ENCODE assay signal across 8 cellular contexts in the genomic region with DNA sequence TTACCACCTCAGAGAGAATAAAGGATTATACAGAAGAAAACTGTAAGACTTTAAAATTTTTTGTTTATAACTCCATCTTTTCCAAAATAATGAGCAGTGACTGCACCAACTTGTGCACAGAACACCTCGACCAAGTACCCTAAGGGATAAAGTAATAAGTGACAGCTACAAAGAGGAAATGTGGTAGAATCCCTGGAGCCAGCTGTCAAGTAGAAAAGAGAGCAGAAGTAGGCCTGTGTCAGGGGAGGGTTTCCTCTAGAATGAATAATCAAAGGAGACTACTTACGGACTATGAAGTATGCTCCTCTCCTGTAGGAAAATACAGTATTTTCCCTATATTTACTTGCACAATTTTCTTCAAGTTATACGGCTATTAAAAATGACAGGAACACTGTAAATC. TPM values are rescaled to one million over a fixed set of nuclear protein-coding genes. Genes with fewer than 3 reads are reported as not detected.
DNase-seq lines count a peak whose midpoint lies in the region; ATAC-seq and TF ChIP-seq lines count a peak whose summit lies in the region.

No MANE protein-coding gene starts in this region.

- intact Hi-C loops in spleen (cut with DNase I; ENCODE audit: low total_unique reads): no loop called here

- no peaks in the 10 kb centered on the region for H3K9me3 ChIP-seq in SJSA1 (replicated peaks)
- H3K9me3 ChIP-seq in spleen: no peaks in the 10 kb centered on the region

- H3K27ac ChIP-seq in SJSA1 (no peak overlapping the region), spleen (peak overlapping the region in 1 of 8 donors; percentile 95)

- H3K4me3 ChIP-seq in SJSA1 (peak overlapping the region; percentile 87), fibroblast of villous mesenchyme (ENCODE audit: low read depth, low read length) (peak overlapping the region; percentile 86), spleen (peak overlapping the region; percentile 63 to 96 (median 68))

- H3K27me3 ChIP-seq in SJSA1 (replicated peaks) (no peaks in the 10 kb centered on the region), spleen (replicated peaks in 1 of 7) (no peaks in the 10 kb centered on the region)

- H3K4me1 ChIP-seq in SJSA1 (replicated peaks): no peaks in the 10 kb centered on the region
- H3K4me1 ChIP-seq in spleen: peaks cover 19 to 29% (median 24%) of the 10 kb centered on the region in 6 donors

- 0 to 16% (median 5%) methylated on average over 3 of the region's 3 CpGs for WGBS in spleen, 5 donors

- TF ChIP-seq CTCF in fibroblast of villous mesenchyme (IDR thresholded peaks at IDR 0.05; ENCODE audit: insufficient read depth, low read depth, low read length): no peak
- TF ChIP-seq CTCF in spleen (IDR thresholded peaks at IDR 0.05 in 8 of 11, conservative IDR thresholded peaks at IDR 0.05 in 3 of 11): no peak

- DNase-seq in DMS53 (lab: John Stamatoyannopoulos, UW) (peak; percentile 8), DMS53 treated with DMSO at 0.1 percent for 48 hours (lab: John Stamatoyannopoulos, UW; ENCODE audit: unreplicated experiment) (no peak), SJSA1 (ENCODE audit: low read depth in 1 of 2, low spot score in 2 of 2) (no peak), fibroblast of villous mesenchyme (ENCODE audit: low read depth) (no peak), spleen (no peak), kidney glomerular epithelial cell (lab: John Stamatoyannopoulos, UW) (no peak)

- H3K36me3 ChIP-seq in SJSA1: peaks cover 42% of the 10 kb centered on the region
- H3K36me3 ChIP-seq in spleen: peaks cover 0 to 36% (median 24%) of the 10 kb centered on the region in 6 donors

- ATAC-seq in HG03159 (IDR thresholded peaks at IDR 0.05; ENCODE audit: unreplicated experiment) (no peak), esophagus mucosa (no peak)

- no peak for TF ChIP-seq POLR2A in spleen (IDR thresholded peaks at IDR 0.05)

RNA-seq across cellular contexts. Expression of gene EIF1AX, which starts 1.2 kb away (rescaled TPM):
- 58.9 and 64.9 TPM in 2 replicates for total RNA-seq in SJSA1 (2014; rRNA removed; shearing (Covaris generic))
- total RNA-seq in fibroblast of villous mesenchyme (34.8 and 48.8 TPM in 2 replicates), spleen (10 to 100 TPM; 23.0 to 75.9 (median 49.1) TPM), esophagus mucosa (81.6 TPM)
- polyA plus RNA-seq in spleen: 10 to 100 TPM; 24.1 to 27.3 (median 25.1) TPM

RNA-seq across cellular contexts. Expression of gene MAP7D2, which starts 23.7 kb away (rescaled TPM):
- total RNA-seq in SJSA1 (2014; rRNA removed; shearing (Covaris generic)): 0.11 TPM in 1 of 2 replicates, not detected in the other
- under 0.01 TPM in 1 of 2 replicates, not detected in the other for total RNA-seq in fibroblast of villous mesenchyme
- under 1 TPM in 5 of 7 donors, not detected in 2; 0.27 to 0.67 (median 0.52) TPM for total RNA-seq in spleen
- under 1 TPM in 2 of 3 donors, not detected in 1; 0.02 to 0.20 TPM for polyA plus RNA-seq in spleen
- 0.56 TPM for total RNA-seq in esophagus mucosa
